29 cellular contexts compared by ENCODE assay signal in the genomic region with DNA sequence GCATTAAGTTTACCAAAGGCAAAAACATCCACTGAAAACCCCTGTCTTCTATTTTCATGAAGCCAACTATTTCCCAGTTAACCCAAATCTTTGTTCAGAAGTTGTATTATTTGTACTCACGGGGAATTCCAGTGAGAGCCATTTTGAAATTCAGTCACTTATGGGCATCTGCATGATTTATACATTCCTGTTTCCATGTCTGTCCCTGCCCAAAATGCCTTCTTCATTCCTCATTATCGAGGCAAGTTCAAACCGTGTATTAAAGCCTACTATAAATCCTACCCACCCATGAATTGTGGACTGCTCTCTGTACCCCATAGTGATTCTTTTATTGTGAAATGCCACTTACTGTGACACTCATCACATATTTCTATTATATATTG.
"Had no signal": no experiment of that assay in that cellular context is flagged by ENCODE, and none has a peak within 500 bp of the region (broad histone marks: within the 10 kb centered on the region; RNA-seq: fewer than 3 reads in every experiment).

No MANE protein-coding gene starts in this region.

- H3K4me3 Mint-ChIP-seq: activated naive CD4-positive, alpha-beta T cell treated with anti-CD3 and anti-CD28 coated beads for 36 hours; activated naive CD8-positive, alpha-beta T cell treated with anti-CD3 and anti-CD28 coated beads for 36 hours; activated T-helper 1 cell treated with anti-CD3 and anti-CD28 coated beads, Interleukin-12 subunit alpha, Interleukin-12 subunit beta, Interleukin-2, Interleukin-4 antibody, amounts not matched to agents 30 ng/mL and 10 ng/mL and 1 ng/mL, durations not matched to agents 14 hours and 24 hours and 36 hours; brain; memory B cell; natural killer cell; T-helper 17 cell had no signal

- H3K4me3 ChIP-seq: adrenal gland, coronary artery, dorsolateral prefrontal cortex, esophagus muscularis mucosa, tibial nerve had no signal

- ATAC-seq: activated CD4-positive, CD25-positive, alpha-beta regulatory T cell treated with anti-CD3 and anti-CD28 coated beads, Interleukin-2, amount 50 U/mL, for 24 hours; left colon; natural killer cell; right cardiac atrium; T-helper 17 cell had no signal

- H3K27me3 ChIP-seq: adrenal gland, dorsolateral prefrontal cortex, esophagus muscularis mucosa, tibial nerve had no signal

- H3K9me3 ChIP-seq: adrenal gland, esophagus muscularis mucosa, tibial nerve had no signal

- H3K36me3 Mint-ChIP-seq: activated naive CD8-positive, alpha-beta T cell treated with anti-CD3 and anti-CD28 coated beads for 36 hours; brain; memory B cell; natural killer cell had no signal

- H3K27me3 Mint-ChIP-seq: activated naive CD8-positive, alpha-beta T cell treated with anti-CD3 and anti-CD28 coated beads for 36 hours; brain; memory B cell; T-helper 17 cell had no signal

- H3K4me1 ChIP-seq: adrenal gland, esophagus muscularis mucosa, tibial nerve had no signal

- H3K4me1 Mint-ChIP-seq: activated naive CD8-positive, alpha-beta T cell treated with anti-CD3 and anti-CD28 coated beads for 36 hours; natural killer cell; T-helper 17 cell had no signal

- DNase-seq: activated CD4-positive, alpha-beta T cell treated with anti-CD3 and anti-CD28 coated beads for 48 hours; activated CD4-positive, alpha-beta T cell treated with anti-CD3 and anti-CD28 coated beads, Interleukin-2, amount 50 U/mL, for 48 hours; activated CD8-positive, alpha-beta memory T cell treated with anti-CD3 and anti-CD28 coated beads, Interleukin-2, amount 50 U/mL, for 4 hours; activated effector memory CD4-positive, alpha-beta T cell treated with anti-CD3 and anti-CD28 coated beads, Interleukin-2, amount 50 U/mL, for 16 hours; activated naive CD4-positive, alpha-beta T cell treated with anti-CD3 and anti-CD28 coated beads for 36 hours; activated naive CD8-positive, alpha-beta T cell treated with anti-CD3 and anti-CD28 coated beads for 36 hours; activated T-cell treated with anti-CD3 and anti-CD28 coated beads, Interleukin-2, amount 50 U/mL, for 1 hour; adrenal gland; aorta; dorsolateral prefrontal cortex; islet precursor cell; left colon; natural killer cell; posterior cingulate gyrus; right cardiac atrium; stimulated activated CD4-positive, alpha-beta T cell treated with anti-CD3 and anti-CD28 coated beads, Interleukin-2, amount 100 ng/mL, for 48 hours; stimulated activated naive CD4-positive, alpha-beta T cell treated with Interleukin-2 at 50 U/mL for 16 hours; T-helper 17 cell; T1000 had no signal

- H3K9me3 Mint-ChIP-seq: brain, memory B cell had no signal

- H3K27ac ChIP-seq: adrenal gland, coronary artery, dorsolateral prefrontal cortex, esophagus muscularis mucosa, tibial nerve, WERI-Rb-1 had no signal

- H3K27ac Mint-ChIP-seq: activated naive CD4-positive, alpha-beta T cell treated with anti-CD3 and anti-CD28 coated beads for 36 hours; activated naive CD8-positive, alpha-beta T cell treated with anti-CD3 and anti-CD28 coated beads for 36 hours; activated T-helper 1 cell treated with anti-CD3 and anti-CD28 coated beads, Interleukin-12 subunit alpha, Interleukin-12 subunit beta, Interleukin-2, Interleukin-4 antibody, amounts not matched to agents 30 ng/mL and 10 ng/mL and 1 ng/mL, durations not matched to agents 14 hours and 24 hours and 36 hours; memory B cell; natural killer cell; T-helper 17 cell had no signal

- H3K36me3 ChIP-seq: adrenal gland, esophagus muscularis mucosa, tibial nerve, WERI-Rb-1 had no signal

- FAIRE-seq: endothelial cell of umbilical vein, frontal cortex had no signal
